29 cellular contexts compared by ENCODE assay signal in the genomic region with DNA sequence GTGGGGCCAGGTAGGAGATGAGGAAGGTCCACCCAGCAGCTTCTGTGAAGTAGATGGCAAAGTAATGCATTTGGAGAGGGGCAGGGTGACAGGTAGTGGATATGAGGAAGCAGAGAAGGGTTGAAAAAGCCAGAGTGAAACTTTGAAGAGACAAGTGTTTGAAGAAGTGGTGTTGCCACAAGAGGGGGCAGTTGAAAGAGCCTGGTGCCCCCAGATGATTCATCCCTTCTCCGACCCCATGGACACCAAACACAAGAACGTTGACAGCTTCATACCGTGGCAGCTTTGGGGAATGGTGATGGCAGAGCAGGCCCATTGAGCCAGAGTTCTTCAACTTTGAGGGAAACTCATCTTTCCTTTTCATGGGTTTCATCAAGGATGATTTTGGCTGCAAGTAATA. TPM values are rescaled to one million over a fixed set of nuclear protein-coding genes. Genes with fewer than 3 reads are reported as not detected.
DNase-seq lines count a peak whose midpoint lies in the region; ATAC-seq and TF ChIP-seq lines count a peak whose summit lies in the region.
"Had no signal": no experiment of that assay in that cellular context is flagged by ENCODE, and none has a peak within 500 bp of the region (broad histone marks: within the 10 kb centered on the region; RNA-seq: fewer than 3 reads in every experiment).

No MANE protein-coding gene starts in this region.

- in situ Hi-C loops in IMR-90 (cut with MboI; ENCODE audit: low sequenced_read_pairs), result loop anchor here (25.0 kb wide), 1 partner anchor 763 kb away; no protein-coding TSS in a partner anchor

- no peaks in the 10 kb centered on the region for H3K79me1 ChIP-seq in IMR-90 (ENCODE audit: low read depth in 1 of 2, low read length in 2 of 2)

- POLR2A ChIA-PET in IMR-90 (lab: Charles Lee; ENCODE audit: unreplicated experiment), result no interaction called here

- H3K4ac ChIP-seq in IMR-90 (ENCODE audit: low read depth, low read length), result no peak overlapping the region

- H3K18ac ChIP-seq in IMR-90 (ENCODE audit: low read depth, low read length), result no peak overlapping the region

- H2AK9ac ChIP-seq in IMR-90 (replicated peaks; ENCODE audit: low read depth, low read length, poor library complexity), result peak overlapping the region; percentile 55

- H3K23ac ChIP-seq in IMR-90 (ENCODE audit: low read depth, low read length), result no peak overlapping the region

- no peak overlapping the region for H2BK120ac ChIP-seq in IMR-90 (ENCODE audit: low read depth, low read length)

- no peak overlapping the region for H2BK15ac ChIP-seq in IMR-90 (ENCODE audit: low read depth, low read length)

- WGBS in IMR-90 (ENCODE audit: extremely low coverage in 2 of 2, insufficient read length in 1 of 2), 2 experiments, result no CpG with 5 or more reads among the region's 3 CpGs
- WGBS in psoas muscle, 3 donors, result 23 to 30% (median 29%) methylated on average over 3 of the region's 3 CpGs

- H3K9me3 ChIP-seq in IMR-90 (ENCODE audit: control insufficient read depth, insufficient read depth, low read length) (no peaks in the 10 kb centered on the region), psoas muscle (no peaks in the 10 kb centered on the region)
- H3K9me3 ChIP-seq: BLaER1, gastrocnemius medialis, ovary, vagina had no signal

- H4K91ac ChIP-seq in IMR-90 (ENCODE audit: insufficient read depth, low read depth, low read length), result no peak overlapping the region

- H3K4me1 ChIP-seq in IMR-90 (ENCODE audit: control insufficient read depth, insufficient read depth, low read length) (no peaks in the 10 kb centered on the region), psoas muscle (no peaks in the 10 kb centered on the region)
- H3K4me1 ChIP-seq: BLaER1, gastrocnemius medialis, vagina had no signal

- H3K36me3 ChIP-seq in IMR-90 (ENCODE audit: control insufficient read depth, insufficient read depth, low read length) (no peaks in the 10 kb centered on the region), psoas muscle (ENCODE audit: insufficient read depth in 1 of 2, low read depth in 1 of 2) (no peaks in the 10 kb centered on the region)
- H3K36me3 ChIP-seq: BLaER1, gastrocnemius medialis, ovary, vagina had no signal

- no peak overlapping the region for H3K9ac ChIP-seq in IMR-90 (ENCODE audit: low read depth, low read length)
- H3K9ac ChIP-seq: BLaER1 had no signal

- no peak overlapping the region for H3K56ac ChIP-seq in IMR-90 (ENCODE audit: extremely low read depth, insufficient read depth, low read length)

- dilution Hi-C loops in IMR-90 (cut with HindIII; ENCODE audit: low sequenced_read_pairs, unreplicated experiment), result no loop called here

- H3K4me2 ChIP-seq in IMR-90 (ENCODE audit: low read depth, low read length), result no peak overlapping the region
- H3K4me2 ChIP-seq: BLaER1 had no signal

- no TSS peak for BruUV-seq in IMR-90 (replicated peaks; lab: Mats Ljungman, UMichigan)

- no peak for TF ChIP-seq CTCF in IMR-90 (conservative IDR thresholded peaks at IDR 0.05; ENCODE audit: low read depth, low read length)
- no peak for TF ChIP-seq CTCF in psoas muscle (IDR thresholded peaks at IDR 0.05)

- ATAC-seq in IMR-90 (ENCODE audit: low read depth) (no peak), psoas muscle (no peak), HG03159 (IDR thresholded peaks at IDR 0.05; ENCODE audit: unreplicated experiment) (no peak), GM18517 (IDR thresholded peaks at IDR 0.05; ENCODE audit: unreplicated experiment) (no peak)
- ATAC-seq: esophagus mucosa; gastrocnemius medialis; left colon; naive thymus-derived CD8-positive, alpha-beta T cell; sciatic nerve had no signal

- TF ChIP-seq POLR2A in IMR-90 (IDR thresholded peaks at IDR 0.05; ENCODE audit: low read depth, low read length), result no peak

- no peak overlapping the region for H2AFZ ChIP-seq in IMR-90 (replicated peaks; ENCODE audit: low read length, poor library complexity)

- H2BK5ac ChIP-seq in IMR-90 (ENCODE audit: low read depth, low read length, poor library complexity, severe bottlenecking), result no peak overlapping the region

- H4K20me1 ChIP-seq in IMR-90 (ENCODE audit: insufficient read depth, low read length), result no peaks in the 10 kb centered on the region
- H4K20me1 ChIP-seq: BLaER1 had no signal

- H4K8ac ChIP-seq in IMR-90 (ENCODE audit: low read depth in 2 of 2, low read length in 2 of 2), result no peak overlapping the region

- H3K27ac ChIP-seq in IMR-90 (ENCODE audit: insufficient read depth, low read length) (no peak overlapping the region), psoas muscle (no peak overlapping the region)
- H3K27ac ChIP-seq: BLaER1, gastrocnemius medialis, ovary, SK-N-MC, vagina had no signal

- CTCF ChIA-PET in IMR-90 (lab: Yijun Ruan, JAX), result no interaction called here

- no peak overlapping the region for H3K4me3 ChIP-seq in IMR-90 (ENCODE audit: insufficient read depth, low read depth, low read length)
- no peak overlapping the region for H3K4me3 ChIP-seq in psoas muscle
- H3K4me3 ChIP-seq: BLaER1, gastrocnemius medialis, ovary, SK-N-MC, vagina had no signal

- no peak overlapping the region for H2AK5ac ChIP-seq in IMR-90 (ENCODE audit: low read depth, low read length)

- H2BK20ac ChIP-seq in IMR-90 (ENCODE audit: low read depth, low read length), result no peak overlapping the region

- DNase-seq in NCI-H82 (lab: John Stamatoyannopoulos, UW) (peak; percentile 48), NCI-H82 treated with DMSO at 0.1 percent for 48 hours (lab: John Stamatoyannopoulos, UW; ENCODE audit: unreplicated experiment) (no peak), IMR-90 (no peak), OCI-M1 (lab: John Stamatoyannopoulos, UW) (peak; percentile 21), iPS-NIHi7 (ENCODE audit: extremely low spot score) (peak; percentile 49), psoas muscle (no peak)
- DNase-seq: activated CD4-positive, alpha-beta T cell treated with anti-CD3 and anti-CD28 coated beads for 1 hour; cerebellar nuclear complex; effector CD8-positive, alpha-beta T cell; gastrocnemius medialis; left colon; naive thymus-derived CD8-positive, alpha-beta T cell; NCI-H187 treated with DMSO at 0.1 percent for 48 hours; NCI-H226; NCI-H774; ovary; T-helper 9 cell had no signal

- H3K27me3 ChIP-seq in IMR-90 (ENCODE audit: control insufficient read depth, insufficient read depth, low read length) (peaks cover 8% of the 10 kb centered on the region), psoas muscle (ENCODE audit: insufficient read depth in 3 of 3, low read length in 2 of 3) (peaks cover 0 to 29% (median 5%) of the 10 kb centered on the region in 3 donors)
- H3K27me3 ChIP-seq: BLaER1, ovary, vagina had no signal

- intact Hi-C loops in IMR-90 (cut with micrococcal nuclease), result no loop called here
- intact Hi-C loops in psoas muscle (cut with DNase I), result no loop called here

- TF ChIP-seq RAD21 in IMR-90 (IDR thresholded peaks at IDR 0.05; ENCODE audit: low read length), result no peak

- H4K5ac ChIP-seq in IMR-90 (ENCODE audit: low read depth, low read length), result no peak overlapping the region

- H3K14ac ChIP-seq in IMR-90 (replicated peaks; ENCODE audit: low read depth, low read length), result no peak overlapping the region

- H3K9me1 ChIP-seq in IMR-90 (ENCODE audit: insufficient read depth, low read length), result no peaks in the 10 kb centered on the region

TF ChIP-seq in IMR-90, 13 proteins besides CTCF, POLR2A, EP300 and RAD21 (continues in another document):
- no peak for TF ChIP-seq MAZ (IDR thresholded peaks at IDR 0.05; ENCODE audit: borderline replicate concordance, low read depth, low read length)
- TF ChIP-seq MXI1 (IDR thresholded peaks at IDR 0.05; ENCODE audit: borderline replicate concordance, low read depth, low read length), result no peak
- no peak for TF ChIP-seq BHLHE40 (IDR thresholded peaks at IDR 0.05; ENCODE audit: low read depth, low read length)
- no peak for TF ChIP-seq RCOR1 (IDR thresholded peaks at IDR 0.05; ENCODE audit: insufficient replicate concordance, low read length)
- TF ChIP-seq CHD1 (IDR thresholded peaks at IDR 0.05; ENCODE audit: low read depth, low read length), result no peak
- TF ChIP-seq, protein P1, sequence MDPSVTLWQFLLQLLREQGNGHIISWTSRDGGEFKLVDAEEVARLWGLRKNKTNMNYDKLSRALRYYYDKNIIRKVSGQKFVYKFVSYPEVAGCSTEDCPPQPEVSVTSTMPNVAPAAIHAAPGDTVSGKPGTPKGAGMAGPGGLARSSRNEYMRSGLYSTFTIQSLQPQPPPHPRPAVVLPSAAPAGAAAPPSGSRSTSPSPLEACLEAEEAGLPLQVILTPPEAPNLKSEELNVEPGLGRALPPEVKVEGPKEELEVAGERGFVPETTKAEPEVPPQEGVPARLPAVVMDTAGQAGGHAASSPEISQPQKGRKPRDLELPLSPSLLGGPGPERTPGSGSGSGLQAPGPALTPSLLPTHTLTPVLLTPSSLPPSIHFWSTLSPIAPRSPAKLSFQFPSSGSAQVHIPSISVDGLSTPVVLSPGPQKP (IDR thresholded peaks at IDR 0.05; ENCODE audit: borderline replicate concordance, low read depth, low read length), result no peak
- TF ChIP-seq FOS (IDR thresholded peaks at IDR 0.05; ENCODE audit: low read depth, low read length), result no peak

RNA-seq across cellular contexts. Expression of a gene that starts 19.9 kb away (rescaled TPM):
- total RNA-seq in IMR-90 (2012; rRNA removed), result not detected in 2 replicates
- polyA plus RNA-seq in IMR-90 (2012; rRNA removed), result not detected in 2 replicates
- polyA plus RNA-seq in IMR-90 (2012; cell fraction: cytosol; rRNA removed), result not detected in 2 replicates
- polyA plus RNA-seq in IMR-90 (2012; cell fraction: nucleus; rRNA removed; ENCODE audit: low replicate concordance), result not detected in 2 replicates
- not detected for total RNA-seq in psoas muscle
- polyA plus RNA-seq in psoas muscle, result not detected
- total RNA-seq: A172; esophagus mucosa; G401; gastrocnemius medialis; H4; left colon; M059J; naive thymus-derived CD8-positive, alpha-beta T cell; ovary; sciatic nerve; temporal lobe; vagina had no signal
- polyA plus RNA-seq: naive thymus-derived CD8-positive, alpha-beta T cell; ovary had no signal

RNA-seq across cellular contexts. Expression of a gene that starts 20.8 kb away (rescaled TPM):
- not detected in 2 replicates for total RNA-seq in IMR-90 (2012; rRNA removed)
- not detected in 2 replicates for polyA plus RNA-seq in IMR-90 (2012; rRNA removed)
- polyA plus RNA-seq in IMR-90 (2012; cell fraction: cytosol; rRNA removed), result not detected in 2 replicates
- not detected in 2 replicates for polyA plus RNA-seq in IMR-90 (2012; cell fraction: nucleus; rRNA removed; ENCODE audit: low replicate concordance)
- total RNA-seq in psoas muscle, result 1 to 10 TPM in 1 of 4 donors, not detected in 3; 1.3 TPM
- not detected for polyA plus RNA-seq in psoas muscle
- total RNA-seq: A172; esophagus mucosa; G401; gastrocnemius medialis; H4; left colon; M059J; naive thymus-derived CD8-positive, alpha-beta T cell; sciatic nerve; temporal lobe; vagina had no signal
- polyA plus RNA-seq: naive thymus-derived CD8-positive, alpha-beta T cell; ovary had no signal

RNA-seq across cellular contexts. Expression of a gene that starts 23.7 kb away (rescaled TPM):
- not detected in 2 replicates for total RNA-seq in IMR-90 (2012; rRNA removed)
- polyA plus RNA-seq in IMR-90 (2012; rRNA removed), result not detected in 2 replicates
- not detected in 2 replicates for polyA plus RNA-seq in IMR-90 (2012; cell fraction: cytosol; rRNA removed)
- polyA plus RNA-seq in IMR-90 (2012; cell fraction: nucleus; rRNA removed; ENCODE audit: low replicate concordance), result not detected in 2 replicates
- not detected for total RNA-seq in psoas muscle
- polyA plus RNA-seq in psoas muscle, result not detected
- total RNA-seq: A172; esophagus mucosa; G401; gastrocnemius medialis; H4; left colon; M059J; naive thymus-derived CD8-positive, alpha-beta T cell; sciatic nerve; temporal lobe; vagina had no signal
- polyA plus RNA-seq: ovary had no signal

RNA-seq across cellular contexts. Expression of a gene that starts 28.1 kb away (rescaled TPM):
- not detected in 2 replicates for total RNA-seq in IMR-90 (2012; rRNA removed)
- not detected in 2 replicates for polyA plus RNA-seq in IMR-90 (2012; rRNA removed)
- polyA plus RNA-seq in IMR-90 (2012; cell fraction: cytosol; rRNA removed), result not detected in 2 replicates
- 0.02 and 0.03 TPM in 2 replicates for polyA plus RNA-seq in IMR-90 (2012; cell fraction: nucleus; rRNA removed; ENCODE audit: low replicate concordance)
- total RNA-seq in psoas muscle, result under 1 TPM in 1 of 4 donors, not detected in 3; 0.13 TPM
- under 1 TPM in 1 of 3 donors, not detected in 2; 0.13 TPM for polyA plus RNA-seq in psoas muscle
- total RNA-seq: A172; gastrocnemius medialis; H4; left colon; M059J; naive thymus-derived CD8-positive, alpha-beta T cell; sciatic nerve; temporal lobe had no signal
- polyA plus RNA-seq: naive thymus-derived CD8-positive, alpha-beta T cell had no signal

RNA-seq across cellular contexts. Expression of a gene that starts 43.3 kb away (rescaled TPM):
- total RNA-seq in IMR-90 (2012; rRNA removed) (not detected in 2 replicates), psoas muscle (not detected)
- polyA plus RNA-seq in IMR-90 (2012; rRNA removed) (not detected in 2 replicates), psoas muscle (not detected)
- not detected in 2 replicates for polyA plus RNA-seq in IMR-90 (2012; cell fraction: cytosol; rRNA removed)
- polyA plus RNA-seq in IMR-90 (2012; cell fraction: nucleus; rRNA removed; ENCODE audit: low replicate concordance), result not detected in 2 replicates
- total RNA-seq: A172; esophagus mucosa; G401; gastrocnemius medialis; H4; left colon; M059J; naive thymus-derived CD8-positive, alpha-beta T cell; ovary; sciatic nerve; temporal lobe; vagina had no signal
- polyA plus RNA-seq: naive thymus-derived CD8-positive, alpha-beta T cell; ovary had no signal

Comparison
In these comparisons a context has a peak if more than half of its experiments do, and no peak if none do; other contexts are left out.
1. DNase-seq: peak in NCI-H82 (single experiment), OCI-M1 (single experiment) and iPS-NIHi7 (single experiment); none in NCI-H82 treated with DMSO at 0.1 percent for 48 hours (single experiment), IMR-90 (single experiment) and psoas muscle (0 of 2).